13 cellular contexts compared by ENCODE assay signal in the genomic region with DNA sequence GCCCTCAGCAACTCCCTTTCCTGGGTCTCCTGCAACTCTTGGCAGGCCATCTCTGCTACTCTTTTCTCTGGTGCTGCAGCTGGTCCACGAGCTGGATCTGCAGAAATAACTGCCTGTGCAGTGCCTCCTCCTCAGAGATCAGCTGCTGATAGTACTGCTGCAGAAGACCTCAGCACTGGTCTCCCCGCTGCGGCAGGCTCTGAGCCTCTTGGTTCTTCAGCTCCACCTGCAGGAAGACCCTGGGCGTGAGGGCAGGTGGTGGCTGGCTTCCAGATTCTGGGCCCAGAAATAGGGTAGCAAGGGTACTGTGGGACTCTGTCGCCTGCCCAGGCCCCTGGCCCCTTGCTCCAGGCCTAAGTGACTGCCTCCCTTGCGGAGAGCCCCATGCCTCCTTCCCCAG.
DNase-seq lines count a peak whose midpoint lies in the region; ATAC-seq, FAIRE-seq and TF ChIP-seq lines count a peak whose summit lies in the region.
"Had no signal": no experiment of that assay in that cellular context is flagged by ENCODE, and none has a peak within 500 bp of the region (broad histone marks: within the 10 kb centered on the region; RNA-seq: fewer than 3 reads in every experiment).

No MANE protein-coding gene starts in this region.

- H3K27me3 Mint-ChIP-seq in WTC11 (ENCODE audit: low read depth) = peaks cover 4% of the 10 kb centered on the region; the same call in 1 of the 2 replicates
- peaks cover 13% of the 10 kb centered on the region for H3K27me3 Mint-ChIP-seq in CD4-positive, alpha-beta T cell

- H3K4me3 Mint-ChIP-seq in WTC11 = no peak overlapping the region
- H3K4me3 Mint-ChIP-seq in CD4-positive, alpha-beta T cell = no peak overlapping the region

- intact Hi-C loops in HepG2 (cut with micrococcal nuclease; ENCODE audit: unreplicated experiment) = no loop called here
- intact Hi-C loops in right lobe of liver (cut with DNase I) = no loop called here
- intact Hi-C loops in stomach (cut with DNase I; ENCODE audit: low total_unique reads) = no loop called here
- intact Hi-C loops in CD4-positive, alpha-beta T cell (cut with DNase I, micrococcal nuclease) = no loop called here

- BruUV-seq in HepG2 (replicated peaks; lab: Mats Ljungman, UMichigan) = no TSS peak

- no peaks in the 10 kb centered on the region for H3K4me1 ChIP-seq in HepG2 (ENCODE audit: insufficient read depth, low read length)
- no peaks in the 10 kb centered on the region for H3K4me1 ChIP-seq in right lobe of liver
- H3K4me1 ChIP-seq in Loucy (ENCODE audit: insufficient read depth, low read length, poor library complexity, severe bottlenecking) = no peaks in the 10 kb centered on the region
- peaks cover 0 to 5% (median 0%) of the 10 kb centered on the region in 4 donors for H3K4me1 ChIP-seq in stomach

- H3F3A ChIP-seq in Loucy (ENCODE audit: low read depth) = no peaks in the 10 kb centered on the region

- FAIRE-seq in HepG2 (lab: Jason Lieb, UNC) = no peak

- ATAC-seq in HepG2 (peak; percentile 60), right lobe of liver (no peak), WTC11 (no peak; the same call in 1 of the 2 replicates)
- ATAC-seq in CD4-positive, alpha-beta T cell (ENCODE audit: poor library complexity) = no peak

- POLR2A ChIA-PET in HepG2 (lab: Yijun Ruan, JAX) = no interaction called here
- POLR2A ChIA-PET in WTC11 (lab: Charles Lee) = no interaction called here
- POLR2A ChIA-PET in CD4-positive, alpha-beta T cell (lab: Charles Lee) = no interaction called here

- H3K27ac Mint-ChIP-seq in WTC11 = no peak overlapping the region; the same call in 1 of the 2 replicates
- H3K27ac Mint-ChIP-seq in CD4-positive, alpha-beta T cell = no peak overlapping the region

- H3K9me3 ChIP-seq in HepG2 (ENCODE audit: low read length) = no peaks in the 10 kb centered on the region
- H3K9me3 ChIP-seq in right lobe of liver = no peaks in the 10 kb centered on the region
- no peaks in the 10 kb centered on the region for H3K9me3 ChIP-seq in Loucy (ENCODE audit: insufficient read depth, low read depth, low read length)
- no peaks in the 10 kb centered on the region for H3K9me3 ChIP-seq in stomach
- no peaks in the 10 kb centered on the region for H3K9me3 ChIP-seq in CD4-positive, alpha-beta T cell (ENCODE audit: control insufficient read depth, low read length)

- H3K4me3 ChIP-seq in HepG2 (replicated peaks in 1 of 3; ENCODE audit: insufficient read depth in 1 of 3, low read depth in 2 of 3, low read length in 3 of 3) = no peak overlapping the region
- H3K4me3 ChIP-seq in right lobe of liver = no peak overlapping the region
- H3K4me3 ChIP-seq in Loucy (ENCODE audit: low read length, poor library complexity, severe bottlenecking) = no peak overlapping the region
- H3K4me3 ChIP-seq in stomach = no peak overlapping the region

- H3K36me3 Mint-ChIP-seq in WTC11 = no peaks in the 10 kb centered on the region
- H3K36me3 Mint-ChIP-seq in CD4-positive, alpha-beta T cell (ENCODE audit: low read depth) = no peaks in the 10 kb centered on the region

- no peak for TF ChIP-seq EP300 in HepG2 (IDR thresholded peaks at IDR 0.05; ENCODE audit: low read depth in 2 of 2, low read length in 2 of 2)
- no peak for TF ChIP-seq EP300 in HepG2 (CRISPR knock-in tag; IDR thresholded peaks at IDR 0.05; ENCODE audit: borderline replicate concordance)
- no peak for TF ChIP-seq EP300 in stomach (IDR thresholded peaks at IDR 0.05)

- no peaks in the 10 kb centered on the region for H3K9me3 Mint-ChIP-seq in WTC11
- H3K9me3 Mint-ChIP-seq in CD4-positive, alpha-beta T cell = no peaks in the 10 kb centered on the region

- in situ Hi-C loops in HepG2 (cut with HindIII; ENCODE audit: extremely low pct_ligation_motif_present, low pct_unique_long_range_greater_than_20kb) = no loop called here

- no peaks in the 10 kb centered on the region for H3K36me3 ChIP-seq in HepG2 (replicated peaks in 1 of 2; ENCODE audit: control insufficient read depth in 1 of 2, insufficient read depth in 2 of 2, low read length in 2 of 2)
- H3K36me3 ChIP-seq in right lobe of liver = no peaks in the 10 kb centered on the region
- no peaks in the 10 kb centered on the region for H3K36me3 ChIP-seq in Loucy (ENCODE audit: insufficient read depth, low read length)
- H3K36me3 ChIP-seq in stomach = no peaks in the 10 kb centered on the region

- H4K20me1 ChIP-seq in HepG2 (ENCODE audit: insufficient read depth, low read length) = no peaks in the 10 kb centered on the region
- H4K20me1 ChIP-seq in Loucy (ENCODE audit: insufficient read depth, low read length, poor library complexity, severe bottlenecking) = no peaks in the 10 kb centered on the region

- TF ChIP-seq RAD21 in HepG2 (CRISPR knock-in tag; IDR thresholded peaks at IDR 0.05) = no peak

- no peak for TF ChIP-seq POLR2A in HepG2 (IDR thresholded peaks at IDR 0.05; ENCODE audit: insufficient read depth in 1 of 2, low read depth in 2 of 2, low read length in 2 of 2)
- TF ChIP-seq POLR2A in right lobe of liver (IDR thresholded peaks at IDR 0.05) = no peak
- no peak for TF ChIP-seq POLR2A in stomach (IDR thresholded peaks at IDR 0.05)

- H3K4me1 Mint-ChIP-seq in WTC11 = peaks cover 5% of the 10 kb centered on the region; the same call in 1 of the 2 replicates
- no peaks in the 10 kb centered on the region for H3K4me1 Mint-ChIP-seq in CD4-positive, alpha-beta T cell (ENCODE audit: low read depth)

- WGBS in HepG2 (ENCODE audit: low lambda C conversion rate) = 16% methylated on average over 4 of the region's 6 CpGs
- no CpG with 5 or more reads among the region's 6 CpGs for WGBS in right lobe of liver (ENCODE audit: insufficient coverage, low coverage, low lambda C conversion rate, missing lambda C conversion rate)
- WGBS in stomach, 5 donors = 41 to 79% (median 56%) methylated on average over 6 of the region's 6 CpGs

- H3K9ac ChIP-seq in HepG2 (ENCODE audit: insufficient read depth, low read depth, low read length) (no peak overlapping the region), Loucy (ENCODE audit: low read depth, low read length, poor library complexity, severe bottlenecking) (no peak overlapping the region)

- H3K79me2 ChIP-seq in HepG2 (ENCODE audit: insufficient read depth, low read length) (no peaks in the 10 kb centered on the region), Loucy (ENCODE audit: insufficient read depth, low read length) (no peaks in the 10 kb centered on the region)

- no peak overlapping the region for H3K27ac ChIP-seq in HepG2 (ENCODE audit: extremely low read length, insufficient read depth, low read length)
- H3K27ac ChIP-seq in right lobe of liver = no peak overlapping the region
- H3K27ac ChIP-seq in stomach = no peak overlapping the region
- no peak overlapping the region for H3K27ac ChIP-seq in CD4-positive, alpha-beta T cell (ENCODE audit: low read depth, low read length)
- H3K27ac ChIP-seq: C4-2B had no signal

- no peaks in the 10 kb centered on the region for H3K9me2 ChIP-seq in Loucy (replicated peaks; ENCODE audit: low read depth, low read length)

- CTCF ChIA-PET in HepG2 (lab: Yijun Ruan, JAX; ENCODE audit: low intra/inter-chr PET ratio, low total read pairs) = no interaction called here
- CTCF ChIA-PET in WTC11 (lab: Charles Lee) = interaction anchor here (0.5 to 5.8 kb wide), 5 partner anchors 9 to 119 kb away, joined by 3 to 62 read pairs (median 4); a partner anchor contains a TSS
- CTCF ChIA-PET in CD4-positive, alpha-beta T cell (lab: Charles Lee) = no interaction called here

- TF ChIP-seq CTCF in HepG2 (CRISPR knock-in tag; IDR thresholded peaks at IDR 0.05) = peak; percentile 52
- no peak for TF ChIP-seq CTCF in right lobe of liver (IDR thresholded peaks at IDR 0.05)
- TF ChIP-seq CTCF in Loucy (conservative IDR thresholded peaks at IDR 0.05; ENCODE audit: low read length) = peak; percentile 47
- TF ChIP-seq CTCF in WTC11 (IDR thresholded peaks at IDR 0.05) = no peak
- TF ChIP-seq CTCF in stomach (IDR thresholded peaks at IDR 0.05) = peak in 4 of 7 experiments; percentile 25 to 64 (median 32)
- no peak for TF ChIP-seq CTCF in CD4-positive, alpha-beta T cell (IDR thresholded peaks at IDR 0.05)

- H3K27me3 ChIP-seq in HepG2 (ENCODE audit: control insufficient read depth in 1 of 2, insufficient read depth in 2 of 2, low read length in 2 of 2) (peaks cover 3 to 25% of the 10 kb centered on the region in 2 experiments; a peak in 4 of 5 replicates), right lobe of liver (no peaks in the 10 kb centered on the region), Loucy (ENCODE audit: insufficient read depth, low read length, poor library complexity, severe bottlenecking) (no peaks in the 10 kb centered on the region), stomach (no peaks in the 10 kb centered on the region)
- no peaks in the 10 kb centered on the region for H3K27me3 ChIP-seq in CD4-positive, alpha-beta T cell (ENCODE audit: control insufficient read depth, insufficient read depth, low read length)

- no peak overlapping the region for H2AFZ ChIP-seq in HepG2 (ENCODE audit: low read length)
- no peak overlapping the region for H2AFZ ChIP-seq in Loucy (ENCODE audit: low read length)

- no peak for DNase-seq in HepG2 (ENCODE audit: low spot score)
- DNase-seq in right lobe of liver = no peak
- peak; percentile 36 for DNase-seq in WTC11 (ENCODE audit: low spot score)
- DNase-seq in stomach = peak; percentile 76
- DNase-seq in CD4-positive, alpha-beta T cell = no peak
- DNase-seq in stimulated activated naive CD4-positive, alpha-beta T cell (lab: John Stamatoyannopoulos, UW) = no peak
- DNase-seq: EL, Karpas-422, NCI-H2029 treated with DMSO at 0.1 percent for 48 hours, NCI-H510A, RPMI8226 had no signal

- H3K4me2 ChIP-seq in HepG2 (ENCODE audit: low read depth, low read length) (no peak overlapping the region), Loucy (ENCODE audit: low read depth, low read length, poor library complexity, severe bottlenecking) (no peak overlapping the region)

TF ChIP-seq in HepG2, 621 proteins besides CTCF, POLR2A, EP300 and RAD21:
- no peak for TF ChIP-seq CENPT (CRISPR knock-in tag; IDR thresholded peaks at IDR 0.05; ENCODE audit: low read depth)
- peak; percentile 44 for TF ChIP-seq STAG1 (CRISPR knock-in tag; IDR thresholded peaks at IDR 0.05)
- TF ChIP-seq ZNF816 (CRISPR knock-in tag; IDR thresholded peaks at IDR 0.05; ENCODE audit: borderline replicate concordance) = no peak

Comparison
In these comparisons a context has a peak if more than half of its experiments do, and no peak if none do; other contexts are left out.
1. CTCF ChIP-seq: peak in HepG2 (single experiment), Loucy (single experiment) and stomach (4 of 7); none in right lobe of liver (0 of 4), WTC11 (single experiment) and CD4-positive, alpha-beta T cell (single experiment).
2. DNase-seq: peak in WTC11 (single experiment) and stomach (single experiment); none in HepG2 (single experiment), right lobe of liver (0 of 3), CD4-positive, alpha-beta T cell (0 of 10) and stimulated activated naive CD4-positive, alpha-beta T cell (0 of 6).